6 cellular contexts compared by ENCODE assay signal in the genomic region with DNA sequence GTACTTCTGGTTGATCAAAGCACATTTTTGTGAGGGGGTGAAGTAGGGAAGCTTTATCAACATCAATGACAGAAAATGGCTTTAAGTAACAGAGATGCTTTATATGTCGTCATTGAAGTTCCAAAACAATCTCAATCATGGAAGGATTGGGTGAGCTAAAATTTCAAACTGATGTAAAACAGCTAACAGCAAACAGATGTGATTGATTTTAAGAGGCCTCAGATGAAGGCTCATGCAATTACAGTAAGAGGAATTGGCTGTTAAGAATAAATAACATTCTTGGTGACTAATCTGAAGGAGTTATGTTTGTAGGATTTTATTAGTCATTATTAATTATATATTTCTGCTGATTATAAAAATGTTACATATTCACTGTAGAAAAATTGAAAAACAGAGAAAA.
"Had no signal": no experiment of that assay in that cellular context is flagged by ENCODE, and none has a peak within 500 bp of the region (broad histone marks: within the 10 kb centered on the region; RNA-seq: fewer than 3 reads in every experiment).

No MANE protein-coding gene starts in this region.

- H3K4me2 ChIP-seq: GM23338 had no signal

- H3K4me3 ChIP-seq: GM23338, K562 had no signal

- H2AFZ ChIP-seq: GM23338 had no signal

- DNase-seq: H9, HCEC 1CT, IMR-90, KG1 had no signal

- ATAC-seq: GM23338, K562 had no signal
